ENCODE assay signal across 11 cellular contexts in the genomic region with DNA sequence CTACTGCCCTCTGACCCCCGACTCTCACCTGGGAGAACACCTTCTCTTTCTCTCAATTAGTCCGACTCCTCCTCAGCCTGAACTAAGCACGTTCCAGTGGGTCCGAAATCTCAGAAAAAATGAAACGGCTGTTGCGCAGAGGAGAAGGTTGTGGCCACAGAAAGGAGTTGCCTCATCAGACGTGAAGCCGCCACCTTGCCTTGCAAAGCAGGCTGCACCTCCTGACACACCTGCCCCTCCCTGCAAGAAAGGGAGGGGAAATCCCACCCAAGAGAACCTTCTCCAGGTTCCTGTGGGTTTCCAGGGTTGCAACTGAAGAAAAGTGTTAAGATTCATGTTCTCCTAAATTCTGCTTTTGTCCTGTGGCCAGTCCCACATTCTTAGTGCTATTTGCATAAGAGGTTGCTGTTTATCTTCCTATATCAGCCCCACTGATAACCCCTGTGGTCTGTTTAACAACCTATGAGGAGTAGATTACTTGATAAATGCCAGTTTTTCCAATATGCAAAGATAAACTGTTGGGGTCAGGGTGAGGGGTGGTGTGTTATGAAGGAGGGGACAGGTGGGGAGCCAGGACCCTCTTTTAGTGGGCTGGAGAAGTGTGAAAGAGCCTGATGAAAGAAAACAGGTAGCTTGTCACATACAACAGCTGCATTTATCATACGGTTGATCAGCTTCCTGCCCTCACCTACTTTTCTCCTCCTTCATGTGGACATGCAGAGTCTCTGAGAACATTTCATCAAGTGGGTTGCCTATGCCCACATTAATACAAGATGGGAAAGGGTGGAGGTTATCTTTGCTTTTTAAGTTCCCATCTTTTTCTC. TPM values are rescaled to one million over a fixed set of nuclear protein-coding genes. Genes with fewer than 3 reads are reported as not detected.
DNase-seq lines count a peak whose midpoint lies in the region; ATAC-seq, FAIRE-seq and TF ChIP-seq lines count a peak whose summit lies in the region.
"Had no signal": no experiment of that assay in that cellular context is flagged by ENCODE, and none has a peak within 500 bp of the region (broad histone marks: within the 10 kb centered on the region; RNA-seq: fewer than 3 reads in every experiment).

No MANE protein-coding gene starts in this region.

- H3K36me3 Mint-ChIP-seq in Caco-2 (ENCODE audit: insufficient read depth, unreplicated experiment) (peaks cover 11% of the 10 kb centered on the region), neural progenitor cell (peaks cover 3% of the 10 kb centered on the region)
- H3K36me3 Mint-ChIP-seq in activated naive CD8-positive, alpha-beta T cell treated with anti-CD3 and anti-CD28 coated beads, Interleukin-2, amount 10 ng/mL, durations not matched to agents 7 days and 5 days, result peaks cover 5% of the 10 kb centered on the region

- no peaks in the 10 kb centered on the region for H3K27me3 ChIP-seq in Caco-2 (replicated peaks; ENCODE audit: control insufficient read depth, insufficient read depth, low read length)
- H3K27me3 ChIP-seq in neural progenitor cell, result peaks cover 29% of the 10 kb centered on the region
- H3K27me3 ChIP-seq: pancreas had no signal

- peak; percentile 75 to 77 for DNase-seq in Caco-2
- peak in 2 of 3 experiments; percentile 75 to 87 for DNase-seq in NCI-H1417 (lab: John Stamatoyannopoulos, UW)
- peak; percentile 47 for DNase-seq in activated naive CD8-positive, alpha-beta T cell treated with anti-CD3 and anti-CD28 coated beads, Interleukin-2, amount 10 ng/mL, durations not matched to agents 7 days and 5 days
- DNase-seq in neural progenitor cell (ENCODE audit: low spot score), result no peak
- no peak for DNase-seq in OCI-M2 (lab: John Stamatoyannopoulos, UW; ENCODE audit: unreplicated experiment)
- no peak for DNase-seq in kidney

- H3K27ac Mint-ChIP-seq in Caco-2 (ENCODE audit: unreplicated experiment), result peak overlapping the region; percentile 90
- peak overlapping the region; percentile 89 for H3K27ac Mint-ChIP-seq in activated naive CD8-positive, alpha-beta T cell treated with anti-CD3 and anti-CD28 coated beads, Interleukin-2, amount 10 ng/mL, durations not matched to agents 7 days and 5 days
- no peak overlapping the region for H3K27ac Mint-ChIP-seq in neural progenitor cell

- no peaks in the 10 kb centered on the region for H3K9me3 Mint-ChIP-seq in Caco-2 (ENCODE audit: unreplicated experiment)
- H3K9me3 Mint-ChIP-seq in activated naive CD8-positive, alpha-beta T cell treated with anti-CD3 and anti-CD28 coated beads, Interleukin-2, amount 10 ng/mL, durations not matched to agents 7 days and 5 days, result no peaks in the 10 kb centered on the region
- H3K9me3 Mint-ChIP-seq in neural progenitor cell, result no peaks in the 10 kb centered on the region

- BruUV-seq in Caco-2 (replicated peaks; lab: Mats Ljungman, UMichigan), result no TSS peak

- no peak for TF ChIP-seq CTCF in Caco-2 (IDR thresholded peaks at IDR 0.05; ENCODE audit: insufficient read depth in 1 of 2, low read depth in 1 of 2, low read length in 1 of 2, severe bottlenecking in 1 of 2, unreplicated experiment in 1 of 2)
- TF ChIP-seq CTCF in neural progenitor cell (IDR thresholded peaks at IDR 0.05), result no peak
- TF ChIP-seq CTCF in kidney (IDR thresholded peaks at IDR 0.05; ENCODE audit: borderline replicate concordance, extremely low read depth, insufficient read depth), result no peak

- H3K36me3 ChIP-seq in Caco-2 (ENCODE audit: control insufficient read depth, insufficient read depth, low read length) (no peaks in the 10 kb centered on the region), neural progenitor cell (no peaks in the 10 kb centered on the region), kidney (ENCODE audit: control insufficient read depth in 1 of 2, insufficient read depth in 2 of 2, low read length in 2 of 2) (peaks cover 16 to 26% of the 10 kb centered on the region in 2 donors)

- peak overlapping the region; percentile 25 for H3K4me3 ChIP-seq in Caco-2 (ENCODE audit: low read depth, low read length)
- H3K4me3 ChIP-seq in neural progenitor cell, result no peak overlapping the region
- no peak overlapping the region for H3K4me3 ChIP-seq in kidney (ENCODE audit: low read length in 2 of 2)
- H3K4me3 ChIP-seq: pancreas had no signal

- H3K4me1 Mint-ChIP-seq in Caco-2 (ENCODE audit: low read depth, unreplicated experiment), result peaks cover 57% of the 10 kb centered on the region
- H3K4me1 Mint-ChIP-seq in activated naive CD8-positive, alpha-beta T cell treated with anti-CD3 and anti-CD28 coated beads, Interleukin-2, amount 10 ng/mL, durations not matched to agents 7 days and 5 days, result peaks cover 66% of the 10 kb centered on the region
- peaks cover 91% of the 10 kb centered on the region for H3K4me1 Mint-ChIP-seq in neural progenitor cell

- peak overlapping the region; percentile 72 for H3K4me3 Mint-ChIP-seq in Caco-2 (ENCODE audit: unreplicated experiment)
- H3K4me3 Mint-ChIP-seq in activated naive CD8-positive, alpha-beta T cell treated with anti-CD3 and anti-CD28 coated beads, Interleukin-2, amount 10 ng/mL, durations not matched to agents 7 days and 5 days, result peak overlapping the region; percentile 84
- H3K4me3 Mint-ChIP-seq in neural progenitor cell, result peak overlapping the region; percentile 38

- POLR2A ChIA-PET in Caco-2 (lab: Charles Lee), result interaction anchor here (0.6 to 1.4 kb wide), 7 partner anchors 10 to 1200 kb away, joined by 3 to 12 read pairs (median 5); no protein-coding TSS in a partner anchor
- POLR2A ChIA-PET in activated naive CD8-positive, alpha-beta T cell treated with anti-CD3 and anti-CD28 coated beads, Interleukin-2, amount 10 ng/mL, durations not matched to agents 7 days and 5 days (lab: Charles Lee), result interaction anchor here (0.6 to 1.4 kb wide), 5 partner anchors 17 to 105 kb away, joined by 3 to 7 read pairs (median 4); no protein-coding TSS in a partner anchor

- H4K20me1 ChIP-seq in neural progenitor cell (ENCODE audit: low read depth), result peaks cover 92% of the 10 kb centered on the region

- H3F3A ChIP-seq in neural progenitor cell (ENCODE audit: low read depth), result peaks cover 45% of the 10 kb centered on the region

- H3K79me2 ChIP-seq in neural progenitor cell (ENCODE audit: low read depth), result peaks cover 53% of the 10 kb centered on the region

- H2AFZ ChIP-seq in neural progenitor cell (replicated peaks), result no peak overlapping the region

- peak; percentile 44 for ATAC-seq in activated naive CD8-positive, alpha-beta T cell treated with anti-CD3 and anti-CD28 coated beads, Interleukin-2, amount 10 ng/mL, durations not matched to agents 7 days and 5 days (ENCODE audit: low read depth)
- ATAC-seq in GM19328 (IDR thresholded peaks at IDR 0.05; ENCODE audit: unreplicated experiment), result no peak
- ATAC-seq in HG03139 (IDR thresholded peaks at IDR 0.05; ENCODE audit: unreplicated experiment), result no peak

- H3K27ac ChIP-seq in neural progenitor cell (peak overlapping the region; percentile 13), kidney (ENCODE audit: low read depth in 2 of 2, low read length in 2 of 2) (no peak overlapping the region)

- peaks cover 66% of the 10 kb centered on the region for H3K4me1 ChIP-seq in Caco-2
- H3K4me1 ChIP-seq in neural progenitor cell, result peaks cover 70% of the 10 kb centered on the region
- H3K4me1 ChIP-seq in kidney (ENCODE audit: control insufficient read depth in 1 of 2, insufficient read depth in 1 of 2, low read depth in 1 of 2, low read length in 2 of 2), result peaks cover 29 to 45% of the 10 kb centered on the region in 2 donors

- H3K27me3 Mint-ChIP-seq in Caco-2 (ENCODE audit: insufficient read depth, unreplicated experiment) (no peaks in the 10 kb centered on the region), neural progenitor cell (ENCODE audit: insufficient read depth, low read depth) (no peaks in the 10 kb centered on the region)
- peaks cover 19% of the 10 kb centered on the region for H3K27me3 Mint-ChIP-seq in activated naive CD8-positive, alpha-beta T cell treated with anti-CD3 and anti-CD28 coated beads, Interleukin-2, amount 10 ng/mL, durations not matched to agents 7 days and 5 days

- H3K9me3 ChIP-seq in Caco-2, result no peaks in the 10 kb centered on the region
- no peaks in the 10 kb centered on the region for H3K9me3 ChIP-seq in neural progenitor cell (ENCODE audit: low read depth)
- H3K9me3 ChIP-seq in kidney (ENCODE audit: control insufficient read depth in 1 of 2, low read length in 2 of 2), result no peaks in the 10 kb centered on the region
- H3K9me3 ChIP-seq: pancreas had no signal

- H3K9ac ChIP-seq in neural progenitor cell, result no peak overlapping the region
- H3K9ac ChIP-seq in kidney (ENCODE audit: low read length in 2 of 2), result no peak overlapping the region

- intact Hi-C loops in Caco-2 (cut with micrococcal nuclease; ENCODE audit: unreplicated experiment) (loop anchor here (1.0 kb wide), 9 partner anchors 9 to 133 kb away; no protein-coding TSS in a partner anchor), kidney (cut with DNase I) (no loop called here)

- H3K4me2 ChIP-seq in neural progenitor cell, result peak overlapping the region; percentile 67

- FAIRE-seq in kidney (lab: Jason Lieb, UNC), result no peak
- FAIRE-seq: bronchial epithelial cell, G401.6, pancreas had no signal

- CTCF ChIA-PET in Caco-2 (lab: Charles Lee), result interaction anchor here (0.6 to 1.8 kb wide), 13 partner anchors 18 to 202 kb away, joined by 3 to 37 read pairs (median 8); partner anchors contain the start of genes USP28 and ZBTB16

RNA-seq across cellular contexts. Expression of gene ZBTB16, which starts 18.2 kb away (rescaled TPM):
- total RNA-seq in Caco-2 (2022) (10.6 and 12.7 TPM in 2 replicates), neural progenitor cell (ENCODE audit: low replicate concordance) (17.7 and 29.7 TPM in 2 replicates), kidney (126 TPM)
- total RNA-seq in activated naive CD8-positive, alpha-beta T cell treated with anti-CD3 and anti-CD28 coated beads, Interleukin-2, amount 10 ng/mL, durations not matched to agents 7 days and 5 days, result 10 to 100 TPM; 13.1 to 14.6 TPM
- 2.5 TPM for polyA plus RNA-seq in kidney (ENCODE audit: insufficient read depth, low read depth, low replicate concordance)

Comparison
In these comparisons a context has a peak if more than half of its experiments do, and no peak if none do; other contexts are left out.
1. DNase-seq: peak in Caco-2 (2 of 2), NCI-H1417 (2 of 3) and activated naive CD8-positive, alpha-beta T cell treated with anti-CD3 and anti-CD28 coated beads, Interleukin-2, amount 10 ng/mL, durations not matched to agents 7 days and 5 days (single experiment); none in neural progenitor cell (single experiment), OCI-M2 (single experiment) and kidney (single experiment).
2. Peak in every context shown above with its lines, with median percentiles within 50 percentile points of each other: H3K4me3 Mint-ChIP-seq.